22 cellular contexts compared by ENCODE assay signal in genomic region chr1:111351700-111352099, GRCh38.
DNase-seq lines count a peak whose midpoint lies in the region; ATAC-seq, FAIRE-seq and TF ChIP-seq lines count a peak whose summit lies in the region.
"Had no signal": no experiment of that assay in that cellular context is flagged by ENCODE, and none has a peak within 500 bp of the region (broad histone marks: within the 10 kb centered on the region; RNA-seq: fewer than 3 reads in every experiment).

No MANE protein-coding gene starts in this region.

- TF ChIP-seq CTCF in HepG2 (CRISPR knock-in tag; IDR thresholded peaks at IDR 0.05) (no peak), right lobe of liver (IDR thresholded peaks at IDR 0.05) (no peak), K562 (IDR thresholded peaks at IDR 0.05 in 2 of 3, conservative IDR thresholded peaks at IDR 0.05 in 1 of 3; ENCODE audit: insufficient read depth in 2 of 3, low read depth in 1 of 3, low read length in 3 of 3) (no peak), hepatocyte (IDR thresholded peaks at IDR 0.05; ENCODE audit: poor library complexity) (no peak)

- no peaks in the 10 kb centered on the region for H4K20me1 ChIP-seq in HepG2 (ENCODE audit: insufficient read depth, low read length)
- H4K20me1 ChIP-seq in K562 (replicated peaks; ENCODE audit: control insufficient read depth, insufficient read depth, low read length) = no peaks in the 10 kb centered on the region
- H4K20me1 ChIP-seq in hepatocyte (ENCODE audit: insufficient read depth, poor library complexity, severe bottlenecking) = no peaks in the 10 kb centered on the region
- H4K20me1 ChIP-seq: BLaER1 treated with 17β-estradiol and CSF1 and Interleukin-3, amounts not matched to agents 10 nM and 100 nM had no signal

- TF ChIP-seq EP300 in HepG2 (IDR thresholded peaks at IDR 0.05; ENCODE audit: low read depth in 2 of 2, low read length in 2 of 2) (no peak), HepG2 (CRISPR knock-in tag; IDR thresholded peaks at IDR 0.05; ENCODE audit: borderline replicate concordance) (no peak), K562 (IDR thresholded peaks at IDR 0.05; ENCODE audit: low read length) (no peak)

- H3K4me2 ChIP-seq in HepG2 (ENCODE audit: low read depth, low read length) (no peak overlapping the region), K562 (ENCODE audit: insufficient read depth, low read length) (no peak overlapping the region), hepatocyte (no peak overlapping the region)
- H3K4me2 ChIP-seq: A549; BLaER1 treated with 17β-estradiol and CSF1 and Interleukin-3, amounts not matched to agents 10 nM and 100 nM had no signal

- H3K4me1 ChIP-seq in HepG2 (ENCODE audit: insufficient read depth, low read length) (peaks cover 14% of the 10 kb centered on the region), right lobe of liver (no peaks in the 10 kb centered on the region), K562 (replicated peaks in 1 of 2; ENCODE audit: control insufficient read depth in 2 of 2, insufficient read depth in 2 of 2, low read length in 2 of 2) (peaks cover 0 to under 1% of the 10 kb centered on the region in 2 experiments; a peak in 2 of 5 replicates), hepatocyte (ENCODE audit: insufficient read depth) (no peaks in the 10 kb centered on the region)
- H3K4me1 ChIP-seq: A549 had no signal

- no peak for ATAC-seq in HepG2
- ATAC-seq in right lobe of liver = no peak
- no peak for ATAC-seq in K562
- ATAC-seq: A549; CD8-positive, alpha-beta T cell had no signal

- in situ Hi-C loops in HepG2 (cut with HindIII; ENCODE audit: extremely low pct_ligation_motif_present, low pct_unique_long_range_greater_than_20kb) = no loop called here
- in situ Hi-C loops in K562 (cut with MboI) = no loop called here

- no peaks in the 10 kb centered on the region for H3K9me3 ChIP-seq in HepG2 (ENCODE audit: low read length)
- H3K9me3 ChIP-seq in right lobe of liver = no peaks in the 10 kb centered on the region
- no peaks in the 10 kb centered on the region for H3K9me3 ChIP-seq in K562 (replicated peaks; ENCODE audit: control insufficient read depth, insufficient read depth, low read depth, low read length)
- H3K9me3 ChIP-seq in hepatocyte (ENCODE audit: low read depth) = no peaks in the 10 kb centered on the region
- H3K9me3 ChIP-seq: A549, Caco-2 had no signal

- no peak for TF ChIP-seq RAD21 in HepG2 (CRISPR knock-in tag; IDR thresholded peaks at IDR 0.05)
- no peak for TF ChIP-seq RAD21 in K562 (CRISPR knock-in tag; conservative IDR thresholded peaks at IDR 0.05 in 1 of 2, IDR thresholded peaks at IDR 0.05 in 1 of 2)

- peaks cover 5% of the 10 kb centered on the region for H3K9me3 Mint-ChIP-seq in activated CD4-positive, alpha-beta T cell treated with anti-CD3 and anti-CD28 coated beads, Interleukin-2, amount 10 ng/mL, durations not matched to agents 7 days and 5 days
- H3K9me3 Mint-ChIP-seq: CD4-positive, alpha-beta T cell; CD8-positive, alpha-beta T cell had no signal

- H3K36me3 Mint-ChIP-seq in activated CD4-positive, alpha-beta T cell treated with anti-CD3 and anti-CD28 coated beads, Interleukin-2, amount 10 ng/mL, durations not matched to agents 7 days and 5 days (ENCODE audit: low read depth) = peaks cover 3% of the 10 kb centered on the region
- H3K36me3 Mint-ChIP-seq: CD8-positive, alpha-beta T cell had no signal

- H3K27ac ChIP-seq in HepG2 (ENCODE audit: extremely low read length, insufficient read depth, low read length) (no peak overlapping the region), right lobe of liver (no peak overlapping the region), K562 (ENCODE audit: extremely low read depth, low read depth, low read length) (no peak overlapping the region), hepatocyte (peak overlapping the region; percentile 17)
- H3K27ac ChIP-seq: 22Rv1; A549; BLaER1 treated with 17β-estradiol and CSF1 and Interleukin-3, amounts not matched to agents 10 nM and 100 nM; C4-2B had no signal

- intact Hi-C loops in HepG2 (cut with micrococcal nuclease; ENCODE audit: unreplicated experiment) (no loop called here), right lobe of liver (cut with DNase I) (no loop called here), K562 (cut with micrococcal nuclease) (no loop called here)

- H3K9me2 ChIP-seq in hepatocyte (replicated peaks; ENCODE audit: insufficient read depth) = no peaks in the 10 kb centered on the region

- peaks cover 2% of the 10 kb centered on the region for H3K27me3 Mint-ChIP-seq in activated CD4-positive, alpha-beta T cell treated with anti-CD3 and anti-CD28 coated beads, Interleukin-2, amount 10 ng/mL, durations not matched to agents 7 days and 5 days
- H3K27me3 Mint-ChIP-seq: B cell; CD4-positive, alpha-beta T cell had no signal

- TF ChIP-seq POLR2A in HepG2 (IDR thresholded peaks at IDR 0.05; ENCODE audit: insufficient read depth in 1 of 2, low read depth in 2 of 2, low read length in 2 of 2) (no peak), right lobe of liver (IDR thresholded peaks at IDR 0.05) (no peak), K562 (conservative IDR thresholded peaks at IDR 0.05) (no peak)

- CTCF ChIA-PET in HepG2 (lab: Yijun Ruan, JAX; ENCODE audit: low intra/inter-chr PET ratio, low total read pairs) (no interaction called here), K562 (lab: Yijun Ruan, JAX; ENCODE audit: low intra/inter-chr PET ratio) (no interaction called here)
- CTCF ChIA-PET in activated CD4-positive, alpha-beta T cell treated with anti-CD3 and anti-CD28 coated beads, Interleukin-2, amount 10 ng/mL, durations not matched to agents 7 days and 5 days (lab: Charles Lee) = interaction anchor here (1.1 kb wide), 1 partner anchor 18 kb away, joined by 4 read pairs; no protein-coding TSS in a partner anchor

- POLR2A ChIA-PET in HepG2 (lab: Yijun Ruan, JAX) = no interaction called here
- POLR2A ChIA-PET in K562 (lab: Yijun Ruan, JAX) = interaction anchor here (0.6 kb wide), 1 partner anchor 103 kb away, joined by 4 read pairs; no protein-coding TSS in a partner anchor
- POLR2A ChIA-PET in activated CD4-positive, alpha-beta T cell treated with anti-CD3 and anti-CD28 coated beads, Interleukin-2, amount 10 ng/mL, durations not matched to agents 7 days and 5 days (lab: Charles Lee) = no interaction called here

- no TSS peak for BruUV-seq in HepG2 (replicated peaks; lab: Mats Ljungman, UMichigan)
- no TSS peak for BruUV-seq in K562 (replicated peaks; lab: Mats Ljungman, UMichigan)

- H3K4me3 ChIP-seq in HepG2 (replicated peaks in 1 of 3; ENCODE audit: insufficient read depth in 1 of 3, low read depth in 2 of 3, low read length in 3 of 3) = no peak overlapping the region
- H3K4me3 ChIP-seq in right lobe of liver = no peak overlapping the region
- H3K4me3 ChIP-seq in K562 = no peak overlapping the region
- H3K4me3 ChIP-seq in hepatocyte = no peak overlapping the region
- H3K4me3 ChIP-seq: A549; BLaER1 treated with 17β-estradiol and CSF1 and Interleukin-3, amounts not matched to agents 10 nM and 100 nM had no signal

- no peak for FAIRE-seq in HepG2 (lab: Jason Lieb, UNC)
- FAIRE-seq in K562 (lab: Jason Lieb, UNC) = no peak
- FAIRE-seq: A549, D721Med, G401.6, GM12891, GM19239 had no signal

- no peaks in the 10 kb centered on the region for H3K79me2 ChIP-seq in HepG2 (ENCODE audit: insufficient read depth, low read length)
- H3K79me2 ChIP-seq in K562 (ENCODE audit: control insufficient read depth, insufficient read depth, low read length) = no peaks in the 10 kb centered on the region
- H3K79me2 ChIP-seq in hepatocyte = no peaks in the 10 kb centered on the region

- no peak overlapping the region for H3K4me3 Mint-ChIP-seq in activated CD4-positive, alpha-beta T cell treated with anti-CD3 and anti-CD28 coated beads, Interleukin-2, amount 10 ng/mL, durations not matched to agents 7 days and 5 days
- H3K4me3 Mint-ChIP-seq: B cell; CD4-positive, alpha-beta T cell; CD8-positive, alpha-beta T cell had no signal

- peaks cover 38% of the 10 kb centered on the region for H3K4me1 Mint-ChIP-seq in activated CD4-positive, alpha-beta T cell treated with anti-CD3 and anti-CD28 coated beads, Interleukin-2, amount 10 ng/mL, durations not matched to agents 7 days and 5 days

- no peaks in the 10 kb centered on the region for H3K9me1 ChIP-seq in K562 (ENCODE audit: control insufficient read depth, insufficient read depth, low read length)

- H3K27me3 ChIP-seq in HepG2 (ENCODE audit: control insufficient read depth in 1 of 2, insufficient read depth in 2 of 2, low read length in 2 of 2) = no peaks in the 10 kb centered on the region; a peak in 1 of 5 replicates
- H3K27me3 ChIP-seq in right lobe of liver = no peaks in the 10 kb centered on the region
- peaks cover 3 to 6% of the 10 kb centered on the region in 2 experiments; a peak in 2 of 5 replicates for H3K27me3 ChIP-seq in K562 (ENCODE audit: control insufficient read depth in 2 of 2, insufficient read depth in 2 of 2, low read length in 2 of 2)
- H3K27me3 ChIP-seq in hepatocyte = no peaks in the 10 kb centered on the region
- H3K27me3 ChIP-seq: BLaER1 treated with 17β-estradiol and CSF1 and Interleukin-3, amounts not matched to agents 10 nM and 100 nM had no signal

- DNase-seq in HepG2 (ENCODE audit: low spot score) (no peak), right lobe of liver (no peak), K562 (ENCODE audit: extremely low read depth in 1 of 4, low spot score in 3 of 4) (no peak), hepatocyte (ENCODE audit: low spot score) (no peak), T-helper 1 cell (no peak)
- DNase-seq in activated CD4-positive, alpha-beta T cell treated with anti-CD3 and anti-CD28 coated beads, Interleukin-2, amount 10 ng/mL, durations not matched to agents 7 days and 5 days = no peak
- DNase-seq: AML-193; Caco-2; Calu3; CD4-positive, alpha-beta T cell; CD8-positive, alpha-beta T cell; DMS79 treated with DMSO at 0.1 percent for 48 hours; GF-D8 had no signal

- H3K36me3 ChIP-seq in HepG2 (replicated peaks in 1 of 2; ENCODE audit: control insufficient read depth in 1 of 2, insufficient read depth in 2 of 2, low read length in 2 of 2) = no peaks in the 10 kb centered on the region
- H3K36me3 ChIP-seq in right lobe of liver = no peaks in the 10 kb centered on the region
- H3K36me3 ChIP-seq in K562 (ENCODE audit: control insufficient read depth, insufficient read depth, low read length) = no peaks in the 10 kb centered on the region
- H3K36me3 ChIP-seq in hepatocyte (replicated peaks; ENCODE audit: insufficient read depth, low read depth) = no peaks in the 10 kb centered on the region
- H3K36me3 ChIP-seq: BLaER1 treated with 17β-estradiol and CSF1 and Interleukin-3, amounts not matched to agents 10 nM and 100 nM had no signal

- no peak overlapping the region for H2AFZ ChIP-seq in HepG2 (ENCODE audit: low read length)
- no peak overlapping the region for H2AFZ ChIP-seq in K562 (ENCODE audit: low read depth, low read length)
- H2AFZ ChIP-seq in hepatocyte = no peak overlapping the region

- H3K9ac ChIP-seq in HepG2 (ENCODE audit: insufficient read depth, low read depth, low read length) (no peak overlapping the region), K562 (ENCODE audit: insufficient read depth in 1 of 2, low read depth in 2 of 2, low read length in 2 of 2) (no peak overlapping the region)
- H3K9ac ChIP-seq: BLaER1 treated with 17β-estradiol and CSF1 and Interleukin-3, amounts not matched to agents 10 nM and 100 nM had no signal

- H3K27ac Mint-ChIP-seq in activated CD4-positive, alpha-beta T cell treated with anti-CD3 and anti-CD28 coated beads, Interleukin-2, amount 10 ng/mL, durations not matched to agents 7 days and 5 days = no peak overlapping the region
- H3K27ac Mint-ChIP-seq: B cell; CD4-positive, alpha-beta T cell; CD8-positive, alpha-beta T cell had no signal

TF ChIP-seq in K562, 482 proteins besides CTCF, POLR2A, EP300 and RAD21 (continues in another document):
- TF ChIP-seq ATF7 (IDR thresholded peaks at IDR 0.05) = no peak

Comparison
In these comparisons a context has a peak if more than half of its experiments do, and no peak if none do; other contexts are left out.
1. Of the 241 proteins assayed by ChIP-seq in both HepG2 and K562: peak only in HepG2: none; only in K562: ZKSCAN1; in both: none; in neither: 239; mixed calls (peak in some experiments, not most) for 1.